ENCODE assay signal across 28 cellular contexts in genomic region chr13:22055259-22055658, GRCh38.
A peak's percentile ranks its signal among the peaks of the same experiment; 100 is the strongest.
DNase-seq lines count a peak whose midpoint lies in the region; ATAC-seq and TF ChIP-seq lines count a peak whose summit lies in the region.
"Had no signal": no experiment of that assay in that cellular context is flagged by ENCODE, and none has a peak within 500 bp of the region (broad histone marks: within the 10 kb centered on the region; RNA-seq: fewer than 3 reads in every experiment).

No MANE protein-coding gene starts in this region.

- H3K27ac ChIP-seq in CD4-positive, alpha-beta memory T cell (ENCODE audit: low read depth, low read length): no peak overlapping the region
- H3K27ac ChIP-seq in Peyer's patch: no peak overlapping the region
- H3K27ac ChIP-seq: A549, C4-2B, SJCRH30 had no signal

- TF ChIP-seq POLR2A in Peyer's patch (IDR thresholded peaks at IDR 0.05): no peak

- H3K27ac Mint-ChIP-seq in CD4-positive, alpha-beta memory T cell: peak overlapping the region in 4 of 7 donors; percentile 51 to 54 (median 53)
- H3K27ac Mint-ChIP-seq in effector memory CD8-positive, alpha-beta T cell: peak overlapping the region; percentile 39 to 57
- H3K27ac Mint-ChIP-seq: B cell, IgD-negative memory B cell had no signal

- peak overlapping the region in 2 of 8 donors; percentile 25 to 59 for H3K4me3 Mint-ChIP-seq in CD4-positive, alpha-beta memory T cell
- no peak overlapping the region for H3K4me3 Mint-ChIP-seq in effector memory CD8-positive, alpha-beta T cell
- H3K4me3 Mint-ChIP-seq: B cell, IgD-negative memory B cell had no signal

- H3K27me3 Mint-ChIP-seq in CD4-positive, alpha-beta memory T cell: no peaks in the 10 kb centered on the region
- H3K27me3 Mint-ChIP-seq in effector memory CD8-positive, alpha-beta T cell: no peaks in the 10 kb centered on the region
- H3K27me3 Mint-ChIP-seq: B cell; CD8-positive, alpha-beta memory T cell; IgD-negative memory B cell had no signal

- no peaks in the 10 kb centered on the region for H3K9me3 ChIP-seq in CD4-positive, alpha-beta memory T cell (ENCODE audit: control insufficient read depth in 1 of 2, low read length in 2 of 2)
- no peaks in the 10 kb centered on the region for H3K9me3 ChIP-seq in Peyer's patch
- H3K9me3 ChIP-seq: A549, SJCRH30 had no signal

- no peak for ATAC-seq in effector memory CD8-positive, alpha-beta T cell (replicated peaks)
- ATAC-seq in GM21529 (IDR thresholded peaks at IDR 0.05; ENCODE audit: unreplicated experiment): no peak
- ATAC-seq: A549, Right ventricle myocardium inferior, SK-N-SH treated with all-trans-retinoic acid at 6 μM for 48 hours had no signal

- H3K4me1 Mint-ChIP-seq in CD4-positive, alpha-beta memory T cell: peaks cover 50 to 85% (median 65%) of the 10 kb centered on the region in 4 donors
- peaks cover 31 to 44% of the 10 kb centered on the region in 2 donors for H3K4me1 Mint-ChIP-seq in effector memory CD8-positive, alpha-beta T cell (ENCODE audit: low read depth in 2 of 2)

- H3K36me3 Mint-ChIP-seq in CD4-positive, alpha-beta memory T cell: peaks cover 0 to 3% of the 10 kb centered on the region in 2 donors
- no peaks in the 10 kb centered on the region for H3K36me3 Mint-ChIP-seq in effector memory CD8-positive, alpha-beta T cell (ENCODE audit: insufficient read depth)

- no peaks in the 10 kb centered on the region for H3K36me3 ChIP-seq in CD4-positive, alpha-beta memory T cell (ENCODE audit: insufficient read depth, low read length)
- H3K36me3 ChIP-seq in Peyer's patch: no peaks in the 10 kb centered on the region
- H3K36me3 ChIP-seq: SJCRH30 had no signal

- DNase-seq in CD4-positive, alpha-beta memory T cell: no peak
- no peak for DNase-seq in effector memory CD8-positive, alpha-beta T cell
- DNase-seq in left kidney (ENCODE audit: low read depth, low spot score) (peak; percentile 40), NCI-H1105 treated with DMSO at 0.1 percent for 48 hours (lab: John Stamatoyannopoulos, UW) (no peak), Peyer's patch (no peak), NCI-H2107 (lab: John Stamatoyannopoulos, UW) (no peak)
- DNase-seq: CD8-positive, alpha-beta memory T cell; DMS 273 treated with DMSO at 0.1 percent for 48 hours; DMS79; EL; GDM1; GOT3; HCEC 1CT; NCI-H1092; NCI-H1436; NCI-H187; NCI-H446; NCI-H524 treated with DMSO at 0.1 percent for 48 hours; NCI-H774; SJCRH30 had no signal

- TF ChIP-seq EP300 in Ishikawa (IDR thresholded peaks at IDR 0.05; ENCODE audit: borderline replicate concordance): no peak

- CTCF ChIA-PET in CD4-positive, alpha-beta memory T cell (lab: Charles Lee; ENCODE audit: partially characterized antibody): interaction anchor here (0.9 kb wide), 1 partner anchor 17 kb away, joined by 3 read pairs; no protein-coding TSS in a partner anchor

- no peak for TF ChIP-seq CTCF in Peyer's patch (IDR thresholded peaks at IDR 0.05)

- H3K9me3 Mint-ChIP-seq in CD4-positive, alpha-beta memory T cell: peaks cover 0 to 8% (median 0%) of the 10 kb centered on the region in 8 donors
- H3K9me3 Mint-ChIP-seq in effector memory CD8-positive, alpha-beta T cell: no peaks in the 10 kb centered on the region
- H3K9me3 Mint-ChIP-seq: CD8-positive, alpha-beta memory T cell; IgD-negative memory B cell had no signal

- intact Hi-C loops in CD4-positive, alpha-beta memory T cell (cut with micrococcal nuclease): no loop called here

- no peak overlapping the region for H3K4me3 ChIP-seq in CD4-positive, alpha-beta memory T cell (ENCODE audit: low read length in 2 of 2)
- no peak overlapping the region for H3K4me3 ChIP-seq in Peyer's patch
- H3K4me3 ChIP-seq: A549, SJCRH30 had no signal

- no peak for TF ChIP-seq RAD21 in Ishikawa (IDR thresholded peaks at IDR 0.05; ENCODE audit: low read depth)

- POLR2A ChIA-PET in CD4-positive, alpha-beta memory T cell (lab: Charles Lee; ENCODE audit: partially characterized antibody): no interaction called here

- H3K4me1 ChIP-seq in CD4-positive, alpha-beta memory T cell (ENCODE audit: insufficient read depth, low read length): peaks cover 63% of the 10 kb centered on the region
- H3K4me1 ChIP-seq in Peyer's patch: no peaks in the 10 kb centered on the region
- H3K4me1 ChIP-seq: A549, SJCRH30 had no signal

- H3K27me3 ChIP-seq in CD4-positive, alpha-beta memory T cell (ENCODE audit: insufficient read depth, low read length): no peaks in the 10 kb centered on the region
- no peaks in the 10 kb centered on the region for H3K27me3 ChIP-seq in Peyer's patch

TF ChIP-seq in Ishikawa, 13 proteins besides CTCF, POLR2A, EP300 and RAD21:
- no peak for TF ChIP-seq YY1 (IDR thresholded peaks at IDR 0.05; ENCODE audit: low read depth)
- no peak for TF ChIP-seq CREB1 (IDR thresholded peaks at IDR 0.05; ENCODE audit: low read depth)
- TF ChIP-seq TEAD4 (IDR thresholded peaks at IDR 0.05): peak; percentile 84
